In the genomic region with DNA sequence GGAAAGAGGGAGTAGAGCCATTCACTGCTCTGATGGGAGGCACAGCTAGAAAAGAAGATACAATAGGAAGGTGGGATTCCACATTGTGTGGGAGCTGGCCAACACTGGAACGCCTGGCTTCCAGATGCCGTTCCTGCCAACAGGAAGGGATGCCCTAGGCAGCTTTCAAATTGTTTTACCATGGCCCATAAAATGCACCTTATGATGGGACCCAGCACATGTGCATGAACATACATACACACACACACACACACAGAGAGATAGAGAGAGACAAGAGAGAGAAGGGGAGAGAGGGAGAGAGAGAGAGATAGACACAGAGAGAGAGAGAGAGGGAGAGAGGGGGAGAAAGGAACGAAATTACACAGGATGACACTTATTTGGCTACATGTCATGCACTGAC, we compare ENCODE assay signal across 30 cellular contexts.
"Had no signal": no experiment of that assay in that cellular context is flagged by ENCODE, and none has a peak within 500 bp of the region (broad histone marks: within the 10 kb centered on the region; RNA-seq: fewer than 3 reads in every experiment).

No MANE protein-coding gene starts in this region.

- ATAC-seq: naive thymus-derived CD4-positive, alpha-beta T cell; natural killer cell; psoas muscle; right cardiac atrium; right lobe of liver; stimulated activated effector memory CD8-positive, alpha-beta T cell treated with anti-CD3 and anti-CD28 coated beads, Interleukin-12 subunit alpha, Interleukin-12 subunit beta, amount 100 ng/mL, for 72 hours; stimulated activated naive CD8-positive, alpha-beta T cell treated with anti-CD3 and anti-CD28 coated beads, Interleukin-15, amount 100 ng/mL, for 72 hours; stimulated activated naive CD8-positive, alpha-beta T cell treated with anti-CD3 and anti-CD28 coated beads, Interleukin-15, Interleukin-2, amounts not matched to agents 100 U/mL and 50 U/mL, for 24 hours; upper lobe of right lung had no signal

- DNase-seq: naive thymus-derived CD4-positive, alpha-beta T cell; natural killer cell; nucleus accumbens; ovary; posterior cingulate gyrus; psoas muscle; right cardiac atrium; right lobe of liver; sigmoid colon; small intestine; stimulated activated CD4-positive, alpha-beta T cell treated with anti-CD3 and anti-CD28 coated beads, Interleukin-15, amount 100 ng/mL, for 24 hours; stimulated activated CD4-positive, alpha-beta T cell treated with anti-CD3 and anti-CD28 coated beads, Interleukin-2, amount 100 ng/mL, for 24 hours; stimulated activated CD4-positive, alpha-beta T cell treated with anti-CD3 and anti-CD28 coated beads, Interleukin-2, amount 100 ng/mL, for 48 hours; stimulated activated CD4-positive, alpha-beta T cell treated with anti-CD3 and anti-CD28 coated beads, Interleukin-4, amount 100 ng/mL, for 24 hours; stimulated activated naive CD4-positive, alpha-beta T cell; stimulated activated naive CD8-positive, alpha-beta T cell treated with anti-CD3 and anti-CD28 coated beads, Interleukin-15, amount 100 ng/mL, for 72 hours; stimulated activated naive CD8-positive, alpha-beta T cell treated with anti-CD3 and anti-CD28 coated beads, Interleukin-15, Interleukin-2, amounts not matched to agents 100 U/mL and 50 U/mL, for 24 hours; substantia nigra; tibial artery; transverse colon; upper lobe of right lung; uterus had no signal

- H3K27me3 ChIP-seq: neutrophil, ovary, right lobe of liver, upper lobe of right lung, uterus had no signal

- H3K36me3 Mint-ChIP-seq: natural killer cell; stimulated activated effector memory CD8-positive, alpha-beta T cell treated with anti-CD3 and anti-CD28 coated beads, Interleukin-12 subunit alpha, Interleukin-12 subunit beta, amount 100 ng/mL, for 72 hours; type B pancreatic cell had no signal

- H3K4me1 ChIP-seq: parathyroid adenoma, psoas muscle, sigmoid colon, suprapubic skin, tibial artery, transverse colon, upper lobe of right lung, uterus had no signal

- H3K27ac ChIP-seq: neutrophil, ovary, parathyroid adenoma, psoas muscle, right lobe of liver, sigmoid colon, suprapubic skin, thoracic aorta, tibial artery, transverse colon, upper lobe of right lung, uterus had no signal

- H3K9me3 ChIP-seq: neutrophil, ovary, psoas muscle, right lobe of liver, sigmoid colon, suprapubic skin, thoracic aorta, tibial artery, transverse colon, upper lobe of right lung, uterus had no signal

- H2AFZ ChIP-seq: parathyroid adenoma had no signal

- H3K27ac Mint-ChIP-seq: naive thymus-derived CD4-positive, alpha-beta T cell; natural killer cell; nephron; progenitor cell of endocrine pancreas; stimulated activated effector memory CD8-positive, alpha-beta T cell treated with anti-CD3 and anti-CD28 coated beads, Interleukin-12 subunit alpha, Interleukin-12 subunit beta, amount 100 ng/mL, for 72 hours; stimulated activated naive CD8-positive, alpha-beta T cell treated with anti-CD3 and anti-CD28 coated beads, Interleukin-15, amount 100 ng/mL, for 72 hours; type B pancreatic cell had no signal

- H3K36me3 ChIP-seq: neutrophil, ovary, right lobe of liver, sigmoid colon, suprapubic skin, thoracic aorta, tibial artery, transverse colon, upper lobe of right lung, uterus had no signal

- FAIRE-seq: small intestine had no signal

- H3K9me3 Mint-ChIP-seq: natural killer cell; nephron; stimulated activated effector memory CD8-positive, alpha-beta T cell treated with anti-CD3 and anti-CD28 coated beads, Interleukin-12 subunit alpha, Interleukin-12 subunit beta, amount 100 ng/mL, for 72 hours; type B pancreatic cell had no signal

- H3K9ac ChIP-seq: parathyroid adenoma had no signal

- H3K79me2 ChIP-seq: parathyroid adenoma had no signal

- H3K4me3 Mint-ChIP-seq: natural killer cell; nephron; stimulated activated effector memory CD8-positive, alpha-beta T cell treated with anti-CD3 and anti-CD28 coated beads, Interleukin-12 subunit alpha, Interleukin-12 subunit beta, amount 100 ng/mL, for 72 hours; stimulated activated naive CD8-positive, alpha-beta T cell treated with anti-CD3 and anti-CD28 coated beads, Interleukin-15, amount 100 ng/mL, for 72 hours; type B pancreatic cell had no signal

- H3K4me1 Mint-ChIP-seq: natural killer cell; nephron; stimulated activated naive CD8-positive, alpha-beta T cell treated with anti-CD3 and anti-CD28 coated beads, Interleukin-15, amount 100 ng/mL, for 72 hours had no signal

- H3K4me3 ChIP-seq: ovary, psoas muscle, right lobe of liver, sigmoid colon, suprapubic skin, thoracic aorta, tibial artery, transverse colon, upper lobe of right lung, uterus had no signal
